ENCODE assay signal across 15 cellular contexts in the genomic region with DNA sequence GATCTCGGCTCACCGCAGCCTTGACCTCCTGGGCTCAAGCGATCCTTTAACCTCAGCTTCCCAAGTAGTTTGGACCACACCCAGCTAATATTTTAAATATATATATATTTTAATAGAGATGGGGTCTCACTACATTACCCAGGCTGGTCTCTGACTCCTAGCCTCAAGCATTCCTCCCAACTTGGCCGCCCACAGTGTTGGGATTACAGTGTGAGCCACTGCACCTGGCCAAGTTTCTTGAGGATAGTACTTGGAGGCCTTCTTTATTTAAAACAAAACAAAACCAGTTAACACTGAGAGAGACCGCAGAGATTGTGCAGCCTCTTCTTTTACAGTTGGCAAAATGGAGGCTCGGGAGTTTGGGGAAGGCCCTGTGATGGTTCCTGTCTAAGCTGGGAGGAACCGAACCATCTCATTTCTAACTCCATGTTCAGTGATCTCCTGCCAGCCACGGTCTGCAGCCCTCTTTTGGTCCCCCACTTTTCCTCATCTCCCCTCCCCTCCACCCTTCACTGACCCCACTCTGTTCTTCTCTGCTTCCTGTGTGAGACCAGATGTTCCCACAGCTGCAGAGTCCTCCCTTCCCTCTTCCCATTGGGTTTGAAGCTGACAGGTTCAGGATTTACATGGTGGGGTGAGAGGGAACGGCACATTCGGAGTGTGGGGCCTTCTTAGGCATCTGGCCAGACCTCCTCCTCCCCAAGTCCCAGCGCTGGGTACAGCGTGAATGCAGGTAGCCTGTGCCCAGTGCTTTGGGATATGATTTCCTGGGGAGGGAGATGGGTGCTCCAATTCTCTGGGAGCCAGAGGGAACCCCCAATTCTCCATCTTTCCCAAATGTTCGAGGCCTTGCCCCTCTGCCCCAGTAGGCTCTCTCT. TPM values are rescaled to one million over a fixed set of nuclear protein-coding genes. Genes with fewer than 3 reads are reported as not detected.
"Had no signal": no experiment of that assay in that cellular context is flagged by ENCODE, and none has a peak within 500 bp of the region (broad histone marks: within the 10 kb centered on the region; RNA-seq: fewer than 3 reads in every experiment).

No MANE protein-coding gene starts in this region.

- H3K36me3 ChIP-seq: breast epithelium, heart left ventricle, neutrophil, right lobe of liver, uterus had no signal

- H3K27me3 ChIP-seq: right lobe of liver, uterus had no signal

- DNase-seq: activated CD4-positive, alpha-beta T cell treated with anti-CD3 and anti-CD28 coated beads for 48 hours; activated naive CD8-positive, alpha-beta T cell treated with anti-CD3 and anti-CD28 coated beads for 36 hours; activated T-cell treated with anti-CD3 and anti-CD28 coated beads for 4 hours; left ventricle myocardium superior; stimulated activated CD4-positive, alpha-beta T cell treated with anti-CD3 and anti-CD28 coated beads, Interleukin-2, amount 100 ng/mL, for 48 hours; stimulated activated naive CD8-positive, alpha-beta T cell treated with anti-CD3 and anti-CD28 coated beads, Interleukin-15, Interleukin-2, amounts not matched to agents 100 U/mL and 50 U/mL, for 24 hours; T-helper 1 cell; WERI-Rb-1 had no signal

- H3K27ac ChIP-seq: breast epithelium, heart left ventricle, neutrophil, right lobe of liver, WERI-Rb-1 had no signal

- H3K9me3 ChIP-seq: breast epithelium, heart left ventricle, neutrophil, right lobe of liver, uterus had no signal

- H3K4me3 ChIP-seq: breast epithelium, heart left ventricle, right lobe of liver, uterus had no signal

- ATAC-seq: right lobe of liver; stimulated activated naive CD8-positive, alpha-beta T cell treated with anti-CD3 and anti-CD28 coated beads, Interleukin-15, Interleukin-2, amounts not matched to agents 100 U/mL and 50 U/mL, for 24 hours had no signal

RNA-seq across cellular contexts. Expression of gene SORCS2, which starts 1.4 kb away (rescaled TPM):
- total RNA-seq: activated naive CD8-positive, alpha-beta T cell treated with anti-CD3 and anti-CD28 coated beads for 36 hours; endothelial cell of umbilical vein; SK-MEL-5 had no signal
- polyA plus RNA-seq: endothelial cell of umbilical vein had no signal
